Comparison of ENCODE assay signal across 31 cellular contexts in genomic region chr2:238327751-238328150, GRCh38.
"Had no signal": no experiment of that assay in that cellular context is flagged by ENCODE, and none has a peak within 500 bp of the region (broad histone marks: within the 10 kb centered on the region; RNA-seq: fewer than 3 reads in every experiment).

No MANE protein-coding gene starts in this region.

- H3K27ac ChIP-seq: adrenal gland, body of pancreas, brain microvascular endothelial cell, breast epithelium, VCaP had no signal

- H3K27me3 ChIP-seq: adrenal gland, body of pancreas, brain microvascular endothelial cell, breast epithelium had no signal

- H3K9me3 ChIP-seq: adrenal gland, body of pancreas, breast epithelium had no signal

- DNase-seq: activated B cell treated with CpG ODN at 0.5 μM for 24 hours; activated CD4-positive, alpha-beta memory T cell treated with anti-CD3 and anti-CD28 coated beads for 36 hours; activated CD4-positive, alpha-beta T cell treated with anti-CD3 and anti-CD28 coated beads for 4 hours; activated CD4-positive, alpha-beta T cell treated with anti-CD3 and anti-CD28 coated beads, Interleukin-2, amount 10 ng/mL, durations not matched to agents 24 days and 14 days; activated CD4-positive, alpha-beta T cell treated with anti-CD3 and anti-CD28 coated beads, Interleukin-2, amount 50 U/mL, for 1 hour; activated CD4-positive, alpha-beta T cell treated with anti-CD3 and anti-CD28 coated beads, Interleukin-2, amount 50 U/mL, for 4 hours; activated CD4-positive, CD25-positive, alpha-beta regulatory T cell treated with anti-CD3 and anti-CD28 coated beads, Interleukin-2, amount 50 U/mL, for 72 hours; activated CD8-positive, alpha-beta memory T cell treated with anti-CD3 and anti-CD28 coated beads, Interleukin-2, amount 10 ng/mL, durations not matched to agents 7 days and 5 days; activated CD8-positive, alpha-beta T cell treated with anti-CD3 and anti-CD28 coated beads for 36 hours; activated effector memory CD4-positive, alpha-beta T cell treated with anti-CD3 and anti-CD28 coated beads, Interleukin-2, amount 50 U/mL, for 16 hours; activated gamma-delta T cell treated with Interleukin-2 at 50 U/mL for 16 hours; activated naive CD4-positive, alpha-beta T cell; activated naive CD4-positive, alpha-beta T cell treated with anti-CD3 and anti-CD28 coated beads for 36 hours; activated naive CD4-positive, alpha-beta T cell treated with anti-CD3 and anti-CD28 coated beads, Interleukin-2, amount 50 U/mL, for 16 hours; activated naive CD8-positive, alpha-beta T cell treated with anti-CD3 and anti-CD28 coated beads for 36 hours; activated T-cell treated with anti-CD3 and anti-CD28 coated beads for 4 hours; activated T-cell treated with anti-CD3 and anti-CD28 coated beads, Interleukin-2, amount 50 U/mL, for 1 hour; activated T-cell treated with anti-CD3 and anti-CD28 coated beads, Interleukin-2, amount 50 U/mL, for 4 hours; activated T-cell treated with anti-CD3 and anti-CD28 coated beads, Interleukin-2, amount 50 U/mL, for 72 hours; adrenal gland; amniotic stem cell; aorta; body of pancreas; brain microvascular endothelial cell; central memory CD4-positive, alpha-beta T cell; T-helper 2 cell; T-helper 9 cell had no signal

- H3K4me3 ChIP-seq: adrenal gland, body of pancreas, breast epithelium had no signal

- ATAC-seq: activated CD8-positive, alpha-beta memory T cell treated with anti-CD3 and anti-CD28 coated beads, Interleukin-2, amount 10 ng/mL, durations not matched to agents 7 days and 5 days; activated CD8-positive, alpha-beta T cell treated with anti-CD3 and anti-CD28 coated beads for 36 hours; activated naive CD4-positive, alpha-beta T cell treated with anti-CD3 and anti-CD28 coated beads, Interleukin-2, amount 50 U/mL, for 72 hours; activated T-cell treated with anti-CD3 and anti-CD28 coated beads, Interleukin-2, amount 50 U/mL, for 4 hours; activated T-cell treated with anti-CD3 and anti-CD28 coated beads, Interleukin-2, amount 50 U/mL, for 72 hours; activated T-helper 17 cell treated with anti-CD3 and anti-CD28 coated beads, Interleukin-2, amount 50 U/mL, for 72 hours; body of pancreas had no signal

- H3K36me3 ChIP-seq: breast epithelium had no signal

- H3K4me1 ChIP-seq: adrenal gland, body of pancreas, breast epithelium had no signal
